8 cellular contexts compared by ENCODE assay signal in the genomic region with DNA sequence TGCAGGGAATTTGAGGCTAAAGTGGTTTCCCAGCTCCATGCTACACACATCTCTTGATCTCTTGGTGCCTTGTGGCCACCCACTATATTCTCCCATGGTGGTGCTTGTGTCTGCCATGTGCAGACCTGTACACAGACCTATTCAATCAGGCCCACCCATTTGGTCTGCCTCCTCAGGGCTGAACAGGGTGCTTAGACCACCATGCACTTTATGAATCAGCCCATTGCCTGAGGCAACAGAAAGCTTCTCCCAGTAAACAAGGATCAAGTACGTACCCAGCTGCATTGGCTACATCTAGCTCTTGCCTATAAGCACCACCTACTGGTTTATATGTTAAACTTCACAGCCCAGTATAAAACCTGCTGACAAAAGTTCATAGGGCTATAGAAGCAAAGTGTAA.
DNase-seq lines count a peak whose midpoint lies in the region; ATAC-seq and TF ChIP-seq lines count a peak whose summit lies in the region.
"Had no signal": no experiment of that assay in that cellular context is flagged by ENCODE, and none has a peak within 500 bp of the region (broad histone marks: within the 10 kb centered on the region; RNA-seq: fewer than 3 reads in every experiment).

No MANE protein-coding gene starts in this region.

- H3K4me3 Mint-ChIP-seq in stimulated activated memory B cell treated with anti-CD40 and anti-IgM and Interleukin-4, amounts not matched to agents 10 μg/mL and 1 μg/mL and 100 μg/mL, for 72 hours: no peak overlapping the region
- no peak overlapping the region for H3K4me3 Mint-ChIP-seq in activated T-helper 17 cell treated with anti-CD3 and anti-CD28 coated beads, Interleukin-2, amount 50 U/mL, for 72 hours

- no peaks in the 10 kb centered on the region for H3K9me3 ChIP-seq in HEK293 (ENCODE audit: control insufficient read depth, insufficient read depth, low read depth, low read length)

- no peaks in the 10 kb centered on the region for H3K4me1 Mint-ChIP-seq in stimulated activated memory B cell treated with anti-CD40 and anti-IgM and Interleukin-4, amounts not matched to agents 10 μg/mL and 1 μg/mL and 100 μg/mL, for 72 hours
- no peaks in the 10 kb centered on the region for H3K4me1 Mint-ChIP-seq in activated T-helper 17 cell treated with anti-CD3 and anti-CD28 coated beads, Interleukin-2, amount 50 U/mL, for 72 hours

- TF ChIP-seq CTCF in HEK293 (tag by site-specific recombination; IDR thresholded peaks at IDR 0.05): 0 out of 2 replicates have a peak, but pooled peaks have one; percentile 13

- no peak overlapping the region for H3K27ac Mint-ChIP-seq in stimulated activated memory B cell treated with anti-CD40 and anti-IgM and Interleukin-4, amounts not matched to agents 10 μg/mL and 1 μg/mL and 100 μg/mL, for 72 hours
- no peak overlapping the region for H3K27ac Mint-ChIP-seq in activated T-helper 17 cell treated with anti-CD3 and anti-CD28 coated beads, Interleukin-2, amount 50 U/mL, for 72 hours
- no peak overlapping the region for H3K27ac Mint-ChIP-seq in activated naive CD4-positive, alpha-beta T cell treated with anti-CD3 and anti-CD28 coated beads, Interleukin-2, amount 50 U/mL, for 72 hours

- no peak overlapping the region for H3K27ac ChIP-seq in HEK293 (ENCODE audit: extremely low read depth, low read depth, low read length)

- peak; percentile 24 for ATAC-seq in stimulated activated memory B cell treated with anti-CD40 and anti-IgM and Interleukin-4, amounts not matched to agents 10 μg/mL and 1 μg/mL and 100 μg/mL, for 72 hours
- ATAC-seq in activated T-helper 17 cell treated with anti-CD3 and anti-CD28 coated beads, Interleukin-2, amount 50 U/mL, for 72 hours (replicated peaks): no peak
- no peak for ATAC-seq in activated naive CD4-positive, alpha-beta T cell treated with anti-CD3 and anti-CD28 coated beads, Interleukin-2, amount 50 U/mL, for 72 hours
- no peak for ATAC-seq in HG02852 (IDR thresholded peaks at IDR 0.05; ENCODE audit: unreplicated experiment)
- ATAC-seq: K562 had no signal

- DNase-seq in NCI-H774 (lab: John Stamatoyannopoulos, UW) (peak; percentile 13), fibroblast of peridontal ligament (ENCODE audit: extremely low read depth) (peak; percentile 84)
- DNase-seq in activated naive CD4-positive, alpha-beta T cell treated with anti-CD3 and anti-CD28 coated beads, Interleukin-2, amount 50 U/mL, for 72 hours (ENCODE audit: low spot score in 2 of 2): no peak

- H3K9me3 Mint-ChIP-seq in stimulated activated memory B cell treated with anti-CD40 and anti-IgM and Interleukin-4, amounts not matched to agents 10 μg/mL and 1 μg/mL and 100 μg/mL, for 72 hours: peaks cover under 1% of the 10 kb centered on the region
- H3K9me3 Mint-ChIP-seq in activated T-helper 17 cell treated with anti-CD3 and anti-CD28 coated beads, Interleukin-2, amount 50 U/mL, for 72 hours: peaks cover 8% of the 10 kb centered on the region
- peaks cover 1 to 3% of the 10 kb centered on the region in 2 donors for H3K9me3 Mint-ChIP-seq in activated naive CD4-positive, alpha-beta T cell treated with anti-CD3 and anti-CD28 coated beads, Interleukin-2, amount 50 U/mL, for 72 hours

- H3K36me3 ChIP-seq in HEK293 (ENCODE audit: control insufficient read depth in 2 of 2, insufficient read depth in 1 of 2, low read length in 2 of 2): no peaks in the 10 kb centered on the region

- no peaks in the 10 kb centered on the region for H3K4me1 ChIP-seq in HEK293 (ENCODE audit: control insufficient read depth, insufficient read depth, low read length)

- H3K27me3 Mint-ChIP-seq in stimulated activated memory B cell treated with anti-CD40 and anti-IgM and Interleukin-4, amounts not matched to agents 10 μg/mL and 1 μg/mL and 100 μg/mL, for 72 hours: no peaks in the 10 kb centered on the region
- no peaks in the 10 kb centered on the region for H3K27me3 Mint-ChIP-seq in activated T-helper 17 cell treated with anti-CD3 and anti-CD28 coated beads, Interleukin-2, amount 50 U/mL, for 72 hours

- CTCF ChIA-PET in HEK293 (lab: Yijun Ruan, JAX): interaction anchor here (0.5 to 1.6 kb wide), 9 partner anchors 11 to 1330 kb away, joined by 3 to 5 read pairs (median 4); no protein-coding TSS in a partner anchor

- POLR2A ChIA-PET in HEK293 (lab: Yijun Ruan, JAX): no interaction called here

- H3K36me3 Mint-ChIP-seq in stimulated activated memory B cell treated with anti-CD40 and anti-IgM and Interleukin-4, amounts not matched to agents 10 μg/mL and 1 μg/mL and 100 μg/mL, for 72 hours: no peaks in the 10 kb centered on the region
- H3K36me3 Mint-ChIP-seq in activated T-helper 17 cell treated with anti-CD3 and anti-CD28 coated beads, Interleukin-2, amount 50 U/mL, for 72 hours (ENCODE audit: low read depth): no peaks in the 10 kb centered on the region
- H3K36me3 Mint-ChIP-seq in activated naive CD4-positive, alpha-beta T cell treated with anti-CD3 and anti-CD28 coated beads, Interleukin-2, amount 50 U/mL, for 72 hours: peaks cover 0 to 4% of the 10 kb centered on the region in 2 donors

- no peak overlapping the region for H3K4me3 ChIP-seq in HEK293 (ENCODE audit: low read depth, low read length)
- H3K4me3 ChIP-seq: K562 had no signal

TF ChIP-seq in HEK293, 187 proteins besides CTCF, POLR2A, EP300 and RAD21:
- TF ChIP-seq ZNF654 (tag by site-specific recombination; IDR thresholded peaks at IDR 0.05; ENCODE audit: low read depth): peak; percentile 62
- TF ChIP-seq IKZF3 (tag by site-specific recombination; IDR thresholded peaks at IDR 0.05): no peak
- peak; percentile 84 for TF ChIP-seq ZNF2 (tag by site-specific recombination; IDR thresholded peaks at IDR 0.05)

Comparison
In these comparisons a context has a peak if more than half of its experiments do, and no peak if none do; other contexts are left out.
1. DNase-seq: peak in NCI-H774 (single experiment) and fibroblast of peridontal ligament (single experiment); none in activated naive CD4-positive, alpha-beta T cell treated with anti-CD3 and anti-CD28 coated beads, Interleukin-2, amount 50 U/mL, for 72 hours (0 of 2).